Comparison of ENCODE assay signal across 9 cellular contexts in the genomic region with DNA sequence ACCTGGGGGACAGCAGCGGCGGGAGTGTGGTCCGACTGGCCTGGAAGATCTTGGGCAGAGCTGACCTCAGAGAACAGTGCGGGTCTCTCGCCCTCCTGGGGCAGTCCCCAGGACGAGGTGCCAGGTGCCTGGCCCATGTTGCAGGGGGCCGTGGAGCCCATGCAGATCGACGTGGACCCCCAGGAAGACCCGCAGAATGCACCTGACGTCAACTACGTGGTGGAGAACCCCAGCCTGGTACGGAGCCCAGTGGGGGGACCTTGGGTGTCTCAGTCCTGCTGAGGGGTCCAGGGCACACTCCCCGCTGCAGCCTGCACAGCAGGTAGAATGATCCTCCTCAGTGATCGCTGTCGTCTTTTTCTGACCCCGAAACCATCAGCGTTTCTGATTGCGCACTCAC. TPM values are rescaled to one million over a fixed set of nuclear protein-coding genes. Genes with fewer than 3 reads are reported as not detected.
A peak's percentile ranks its signal among the peaks of the same experiment; 100 is the strongest.
DNase-seq lines count a peak whose midpoint lies in the region; ATAC-seq and TF ChIP-seq lines count a peak whose summit lies in the region.
"Had no signal": no experiment of that assay in that cellular context is flagged by ENCODE, and none has a peak within 500 bp of the region (broad histone marks: within the 10 kb centered on the region; RNA-seq: fewer than 3 reads in every experiment).

No MANE protein-coding gene starts in this region.

- intact Hi-C loops in activated CD4-positive, alpha-beta T cell treated with anti-CD3 and anti-CD28 coated beads, Interleukin-2, amount 10 ng/mL, durations not matched to agents 24 days and 14 days (cut with micrococcal nuclease), result no loop called here

- no peak for DNase-seq in activated CD4-positive, alpha-beta T cell treated with anti-CD3 and anti-CD28 coated beads, Interleukin-2, amount 10 ng/mL, durations not matched to agents 24 days and 14 days
- no peak for DNase-seq in activated CD4-positive, alpha-beta T cell treated with anti-CD3 and anti-CD28 coated beads for 4 hours
- DNase-seq in fibroblast of the aortic adventitia (ENCODE audit: low read depth) (no peak), NCI-H2171 treated with DMSO at 0.1 percent for 48 hours (lab: John Stamatoyannopoulos, UW) (no peak), RPMI8226 (no peak)
- DNase-seq: cortex of kidney had no signal

- peaks cover 13% of the 10 kb centered on the region for H3K36me3 Mint-ChIP-seq in activated CD4-positive, alpha-beta T cell treated with anti-CD3 and anti-CD28 coated beads, Interleukin-2, amount 10 ng/mL, durations not matched to agents 24 days and 14 days (ENCODE audit: low read depth)

- no peak overlapping the region for H3K27ac Mint-ChIP-seq in activated CD4-positive, alpha-beta T cell treated with anti-CD3 and anti-CD28 coated beads, Interleukin-2, amount 10 ng/mL, durations not matched to agents 24 days and 14 days

- no peak for TF ChIP-seq CTCF in WI38 (IDR thresholded peaks at IDR 0.05; ENCODE audit: low read depth, low read length)
- no peak for TF ChIP-seq CTCF in fibroblast of the aortic adventitia (IDR thresholded peaks at IDR 0.05; ENCODE audit: insufficient read depth, low read length)

- H3K4me1 Mint-ChIP-seq in activated CD4-positive, alpha-beta T cell treated with anti-CD3 and anti-CD28 coated beads, Interleukin-2, amount 10 ng/mL, durations not matched to agents 24 days and 14 days, result peaks cover 10% of the 10 kb centered on the region

- ATAC-seq in HG03135 (IDR thresholded peaks at IDR 0.05; ENCODE audit: unreplicated experiment), result no peak

- H3K4me3 Mint-ChIP-seq in activated CD4-positive, alpha-beta T cell treated with anti-CD3 and anti-CD28 coated beads, Interleukin-2, amount 10 ng/mL, durations not matched to agents 24 days and 14 days, result peak overlapping the region; percentile 82

- no peaks in the 10 kb centered on the region for H3K9me3 Mint-ChIP-seq in activated CD4-positive, alpha-beta T cell treated with anti-CD3 and anti-CD28 coated beads, Interleukin-2, amount 10 ng/mL, durations not matched to agents 24 days and 14 days

- H3K27ac ChIP-seq in skin epidermis, result peak overlapping the region in 3 of 21 experiments; percentile 82 to 89 (median 88)

- H3K4me3 ChIP-seq in WI38 (ENCODE audit: low read depth, low read length), result peak overlapping the region; percentile 85
- peak overlapping the region; percentile 80 for H3K4me3 ChIP-seq in fibroblast of the aortic adventitia (ENCODE audit: low read depth, low read length)
- H3K4me3 ChIP-seq in skin epidermis, result peak overlapping the region in 4 of 7 experiments; percentile 67 to 88 (median 76)

- H3K27me3 Mint-ChIP-seq in activated CD4-positive, alpha-beta T cell treated with anti-CD3 and anti-CD28 coated beads, Interleukin-2, amount 10 ng/mL, durations not matched to agents 24 days and 14 days, result no peaks in the 10 kb centered on the region

RNA-seq across cellular contexts. Expression of gene GPS1, which starts 1.4 kb away (rescaled TPM):
- 117 and 118 TPM in 2 replicates for total RNA-seq in activated CD4-positive, alpha-beta T cell treated with anti-CD3 and anti-CD28 coated beads, Interleukin-2, amount 10 ng/mL, durations not matched to agents 24 days and 14 days
- 77.5 and 85.5 TPM in 2 replicates for total RNA-seq in fibroblast of the aortic adventitia (ENCODE audit: low replicate concordance)

RNA-seq across cellular contexts. Expression of gene RFNG, which starts 1.5 kb away (rescaled TPM):
- 21.4 and 30.8 TPM in 2 replicates for total RNA-seq in activated CD4-positive, alpha-beta T cell treated with anti-CD3 and anti-CD28 coated beads, Interleukin-2, amount 10 ng/mL, durations not matched to agents 24 days and 14 days
- 32.0 and 33.3 TPM in 2 replicates for total RNA-seq in fibroblast of the aortic adventitia (ENCODE audit: low replicate concordance)

RNA-seq across cellular contexts. Expression of gene DUS1L, which starts 12.5 kb away (rescaled TPM):
- total RNA-seq in activated CD4-positive, alpha-beta T cell treated with anti-CD3 and anti-CD28 coated beads, Interleukin-2, amount 10 ng/mL, durations not matched to agents 24 days and 14 days, result 230 and 232 TPM in 2 replicates
- total RNA-seq in fibroblast of the aortic adventitia (ENCODE audit: low replicate concordance), result 33.8 and 62.3 TPM in 2 replicates

RNA-seq across cellular contexts. Expression of gene DCXR, which starts 15.6 kb away (rescaled TPM):
- 128 TPM in 2 replicates for total RNA-seq in activated CD4-positive, alpha-beta T cell treated with anti-CD3 and anti-CD28 coated beads, Interleukin-2, amount 10 ng/mL, durations not matched to agents 24 days and 14 days
- total RNA-seq in fibroblast of the aortic adventitia (ENCODE audit: low replicate concordance), result 29.3 and 101 TPM in 2 replicates

RNA-seq across cellular contexts. Expression of gene RAC3, which starts 21.7 kb away (rescaled TPM):
- 11.5 and 12.1 TPM in 2 replicates for total RNA-seq in activated CD4-positive, alpha-beta T cell treated with anti-CD3 and anti-CD28 coated beads, Interleukin-2, amount 10 ng/mL, durations not matched to agents 24 days and 14 days
- 6.2 and 13.5 TPM in 2 replicates for total RNA-seq in fibroblast of the aortic adventitia (ENCODE audit: low replicate concordance)
